ENCODE assay signal across 1 cellular context in the genomic region with DNA sequence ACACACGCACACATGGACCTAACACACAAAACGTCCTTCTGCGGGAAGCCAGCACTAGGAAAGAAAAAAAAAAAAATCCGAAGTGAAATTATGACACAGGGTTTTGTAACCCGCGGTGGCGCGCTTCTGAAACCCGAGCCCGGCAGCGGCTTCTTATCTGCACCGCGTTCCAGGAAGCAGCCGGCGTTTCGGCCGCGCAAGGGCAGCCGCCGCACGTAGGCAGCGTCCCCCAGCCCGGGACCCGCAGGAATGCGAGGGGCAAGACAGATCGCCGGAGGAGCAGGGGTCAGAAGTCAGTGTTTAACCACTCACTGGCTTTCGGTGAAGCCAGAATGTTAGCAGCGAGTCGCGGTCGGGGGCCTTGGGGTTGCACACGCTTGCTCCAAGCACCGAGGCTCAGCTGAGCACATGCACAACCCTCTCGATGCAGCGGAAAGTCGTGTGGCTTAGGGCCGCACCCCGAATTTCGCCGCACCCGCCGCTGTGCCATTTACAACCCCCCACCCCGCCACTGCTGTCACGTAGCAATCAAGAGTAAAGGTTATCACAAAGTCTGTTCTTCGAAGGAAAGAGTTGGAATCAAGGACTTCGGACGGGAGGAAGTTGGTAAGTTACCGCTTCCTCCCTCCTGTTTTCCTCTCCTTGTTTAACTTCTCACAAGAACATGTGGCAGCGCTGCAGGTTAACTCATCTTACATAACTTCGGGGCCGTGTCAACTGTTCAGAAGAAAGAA.
TF ChIP-seq lines count a peak whose summit lies in the region.

No MANE protein-coding gene starts in this region.

TF ChIP-seq in HepG2, 621 proteins besides CTCF, POLR2A, EP300 and RAD21 (continued from another document and continues in another):
- TF ChIP-seq, protein P1, sequence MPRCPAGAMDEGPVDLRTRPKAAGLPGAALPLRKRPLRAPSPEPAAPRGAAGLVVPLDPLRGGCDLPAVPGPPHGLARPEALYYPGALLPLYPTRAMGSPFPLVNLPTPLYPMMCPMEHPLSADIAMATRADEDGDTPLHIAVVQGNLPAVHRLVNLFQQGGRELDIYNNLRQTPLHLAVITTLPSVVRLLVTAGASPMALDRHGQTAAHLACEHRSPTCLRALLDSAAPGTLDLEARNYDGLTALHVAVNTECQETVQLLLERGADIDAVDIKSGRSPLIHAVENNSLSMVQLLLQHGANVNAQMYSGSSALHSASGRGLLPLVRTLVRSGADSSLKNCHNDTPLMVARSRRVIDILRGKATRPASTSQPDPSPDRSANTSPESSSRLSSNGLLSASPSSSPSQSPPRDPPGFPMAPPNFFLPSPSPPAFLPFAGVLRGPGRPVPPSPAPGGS (CRISPR knock-in tag; IDR thresholded peaks at IDR 0.05): 0 out of 2 replicates have a peak, but pooled peaks have one; percentile 39
- TF ChIP-seq CBX5 (CRISPR knock-in tag; IDR thresholded peaks at IDR 0.05; ENCODE audit: borderline replicate concordance) (peak; percentile 73; the same call in 1 of the 2 replicates), CBX2 (IDR thresholded peaks at IDR 0.05; ENCODE audit: low read depth, low read length) (no peak), CBX2 (CRISPR knock-in tag; IDR thresholded peaks at IDR 0.05; ENCODE audit: low read depth) (no peak), ZNF44 (CRISPR knock-in tag; IDR thresholded peaks at IDR 0.05) (no peak), KDM6A (CRISPR knock-in tag; IDR thresholded peaks at IDR 0.05; ENCODE audit: low read depth) (peak; percentile 37; the same call in 1 of the 2 replicates), ZNF563 (CRISPR knock-in tag; IDR thresholded peaks at IDR 0.05) (peak; percentile 96), ZNF879 (CRISPR knock-in tag; IDR thresholded peaks at IDR 0.05) (0 out of 2 replicates have a peak, but pooled peaks have one; percentile 61), SRSF4 (IDR thresholded peaks at IDR 0.05; ENCODE audit: low read depth, low read length, poor library complexity, severe bottlenecking) (peak; percentile 86), ZNF782 (CRISPR knock-in tag; IDR thresholded peaks at IDR 0.05; ENCODE audit: borderline replicate concordance) (peak; percentile 45; the same call in 1 of the 2 replicates), HNRNPK (IDR thresholded peaks at IDR 0.05; ENCODE audit: low read depth, low read length, poor library complexity, severe bottlenecking) (no peak), TSC22D2 (CRISPR knock-in tag; IDR thresholded peaks at IDR 0.05; ENCODE audit: borderline replicate concordance) (no peak), RFX3 (CRISPR knock-in tag; IDR thresholded peaks at IDR 0.05) (no peak), ZSCAN31 (CRISPR knock-in tag; IDR thresholded peaks at IDR 0.05; ENCODE audit: low read depth) (peak; percentile 81), ZNF629 (CRISPR knock-in tag; conservative IDR thresholded peaks at IDR 0.05) (peak; percentile 35; the same call in 1 of the 2 replicates), MEIS2 (CRISPR knock-in tag; IDR thresholded peaks at IDR 0.05) (peak; percentile 90), NCOA5 (CRISPR knock-in tag; IDR thresholded peaks at IDR 0.05) (peak; percentile 88; the same call in 1 of the 2 replicates), ZNF567 (CRISPR knock-in tag; IDR thresholded peaks at IDR 0.05; ENCODE audit: borderline replicate concordance) (no peak; the same call in 1 of the 2 replicates), NKX3-1 (CRISPR knock-in tag; IDR thresholded peaks at IDR 0.05) (peak; percentile 91), ZSCAN30 (CRISPR knock-in tag; IDR thresholded peaks at IDR 0.05) (peak; percentile 88; the same call in 1 of the 2 replicates), ZNF670 (CRISPR knock-in tag; IDR thresholded peaks at IDR 0.05; ENCODE audit: borderline replicate concordance) (peak; percentile 83), ZNF160 (CRISPR knock-in tag; IDR thresholded peaks at IDR 0.05) (no peak; the same call in none of the 2 replicates), EZH2 (conservative IDR thresholded peaks at IDR 0.05; ENCODE audit: low read depth, low read length) (no peak), AGO1 (IDR thresholded peaks at IDR 0.05; ENCODE audit: low read depth, low read length, poor library complexity, severe bottlenecking) (peak; percentile 65), BRCA1 (CRISPR knock-in tag; IDR thresholded peaks at IDR 0.05) (peak; percentile 91), KLF11 (CRISPR knock-in tag; IDR thresholded peaks at IDR 0.05) (peak; percentile 60; the same call in 1 of the 2 replicates), NFE2 (CRISPR knock-in tag; IDR thresholded peaks at IDR 0.05) (no peak), ZNF790 (CRISPR knock-in tag; IDR thresholded peaks at IDR 0.05; ENCODE audit: borderline replicate concordance) (peak; percentile 49; the same call in 1 of the 2 replicates), ZMYM3 (CRISPR knock-in tag; IDR thresholded peaks at IDR 0.05) (peak; percentile 31; the same call in 1 of the 2 replicates), ZNF30 (CRISPR knock-in tag; IDR thresholded peaks at IDR 0.05) (peak; percentile 37; the same call in 1 of the 2 replicates), ZNF225 (CRISPR knock-in tag; IDR thresholded peaks at IDR 0.05) (0 out of 2 replicates have a peak, but pooled peaks have one; percentile 25), ZFAT (CRISPR knock-in tag; conservative IDR thresholded peaks at IDR 0.05) (peak; percentile 94), FIP1L1 (IDR thresholded peaks at IDR 0.05; ENCODE audit: borderline replicate concordance, insufficient read depth, low read depth, low read length) (no peak)
- TF ChIP-seq, protein P2, sequence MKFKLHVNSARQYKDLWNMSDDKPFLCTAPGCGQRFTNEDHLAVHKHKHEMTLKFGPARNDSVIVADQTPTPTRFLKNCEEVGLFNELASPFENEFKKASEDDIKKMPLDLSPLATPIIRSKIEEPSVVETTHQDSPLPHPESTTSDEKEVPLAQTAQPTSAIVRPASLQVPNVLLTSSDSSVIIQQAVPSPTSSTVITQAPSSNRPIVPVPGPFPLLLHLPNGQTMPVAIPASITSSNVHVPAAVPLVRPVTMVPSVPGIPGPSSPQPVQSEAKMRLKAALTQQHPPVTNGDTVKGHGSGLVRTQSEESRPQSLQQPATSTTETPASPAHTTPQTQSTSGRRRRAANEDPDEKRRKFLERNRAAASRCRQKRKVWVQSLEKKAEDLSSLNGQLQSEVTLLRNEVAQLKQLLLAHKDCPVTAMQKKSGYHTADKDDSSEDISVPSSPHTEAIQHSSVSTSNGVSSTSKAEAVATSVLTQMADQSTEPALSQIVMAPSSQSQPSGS (CRISPR knock-in tag; IDR thresholded peaks at IDR 0.05): no peak; the same call in 1 of the 2 replicates
- TF ChIP-seq, protein P3, sequence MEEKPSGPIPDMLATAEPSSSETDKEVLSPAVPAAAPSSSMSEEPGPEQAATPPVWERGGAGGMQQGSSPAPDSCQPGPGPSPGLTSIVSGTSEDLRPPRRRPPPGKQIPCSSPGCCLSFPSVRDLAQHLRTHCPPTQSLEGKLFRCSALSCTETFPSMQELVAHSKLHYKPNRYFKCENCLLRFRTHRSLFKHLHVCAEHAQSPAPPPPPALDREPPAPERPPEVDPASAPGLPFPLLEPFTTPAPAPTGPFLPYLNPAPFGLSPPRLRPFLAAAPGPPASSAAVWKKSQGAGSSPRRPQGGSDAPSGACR (CRISPR knock-in tag; IDR thresholded peaks at IDR 0.05): peak; percentile 77
- TF ChIP-seq, protein P4, sequence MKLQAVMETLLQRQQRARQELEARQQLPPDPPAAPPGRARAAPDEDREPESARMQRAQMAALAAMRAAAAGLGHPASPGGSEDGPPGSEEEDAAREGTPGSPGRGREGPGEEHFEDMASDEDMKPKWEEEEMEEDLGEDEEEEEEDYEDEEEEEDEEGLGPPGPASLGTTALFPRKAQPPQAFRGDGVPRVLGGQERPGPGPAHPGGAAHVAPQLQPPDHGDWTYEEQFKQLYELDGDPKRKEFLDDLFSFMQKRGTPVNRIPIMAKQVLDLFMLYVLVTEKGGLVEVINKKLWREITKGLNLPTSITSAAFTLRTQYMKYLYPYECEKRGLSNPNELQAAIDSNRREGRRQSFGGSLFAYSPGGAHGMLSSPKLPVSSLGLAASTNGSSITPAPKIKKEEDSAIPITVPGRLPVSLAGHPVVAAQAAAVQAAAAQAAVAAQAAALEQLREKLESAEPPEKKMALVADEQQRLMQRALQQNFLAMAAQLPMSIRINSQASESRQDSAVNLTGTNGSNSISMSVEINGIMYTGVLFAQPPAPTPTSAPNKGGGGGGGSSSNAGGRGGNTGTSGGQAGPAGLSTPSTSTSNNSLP (IDR thresholded peaks at IDR 0.05; ENCODE audit: low read depth, low read length): no peak; the same call in 1 of the 2 replicates
- TF ChIP-seq, protein P5, sequence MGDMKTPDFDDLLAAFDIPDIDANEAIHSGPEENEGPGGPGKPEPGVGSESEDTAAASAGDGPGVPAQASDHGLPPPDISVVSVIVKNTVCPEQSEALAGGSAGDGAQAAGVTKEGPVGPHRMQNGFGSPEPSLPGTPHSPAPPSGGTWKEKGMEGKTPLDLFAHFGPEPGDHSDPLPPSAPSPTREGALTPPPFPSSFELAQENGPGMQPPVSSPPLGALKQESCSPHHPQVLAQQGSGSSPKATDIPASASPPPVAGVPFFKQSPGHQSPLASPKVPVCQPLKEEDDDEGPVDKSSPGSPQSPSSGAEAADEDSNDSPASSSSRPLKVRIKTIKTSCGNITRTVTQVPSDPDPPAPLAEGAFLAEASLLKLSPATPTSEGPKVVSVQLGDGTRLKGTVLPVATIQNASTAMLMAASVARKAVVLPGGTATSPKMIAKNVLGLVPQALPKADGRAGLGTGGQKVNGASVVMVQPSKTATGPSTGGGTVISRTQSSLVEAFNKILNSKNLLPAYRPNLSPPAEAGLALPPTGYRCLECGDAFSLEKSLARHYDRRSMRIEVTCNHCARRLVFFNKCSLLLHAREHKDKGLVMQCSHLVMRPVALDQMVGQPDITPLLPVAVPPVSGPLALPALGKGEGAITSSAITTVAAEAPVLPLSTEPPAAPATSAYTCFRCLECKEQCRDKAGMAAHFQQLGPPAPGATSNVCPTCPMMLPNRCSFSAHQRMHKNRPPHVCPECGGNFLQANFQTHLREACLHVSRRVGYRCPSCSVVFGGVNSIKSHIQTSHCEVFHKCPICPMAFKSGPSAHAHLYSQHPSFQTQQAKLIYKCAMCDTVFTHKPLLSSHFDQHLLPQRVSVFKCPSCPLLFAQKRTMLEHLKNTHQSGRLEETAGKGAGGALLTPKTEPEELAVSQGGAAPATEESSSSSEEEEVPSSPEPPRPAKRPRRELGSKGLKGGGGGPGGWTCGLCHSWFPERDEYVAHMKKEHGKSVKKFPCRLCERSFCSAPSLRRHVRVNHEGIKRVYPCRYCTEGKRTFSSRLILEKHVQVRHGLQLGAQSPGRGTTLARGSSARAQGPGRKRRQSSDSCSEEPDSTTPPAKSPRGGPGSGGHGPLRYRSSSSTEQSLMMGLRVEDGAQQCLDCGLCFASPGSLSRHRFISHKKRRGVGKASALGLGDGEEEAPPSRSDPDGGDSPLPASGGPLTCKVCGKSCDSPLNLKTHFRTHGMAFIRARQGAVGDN (CRISPR knock-in tag; IDR thresholded peaks at IDR 0.05): peak; percentile 98
- TF ChIP-seq, protein P6, sequence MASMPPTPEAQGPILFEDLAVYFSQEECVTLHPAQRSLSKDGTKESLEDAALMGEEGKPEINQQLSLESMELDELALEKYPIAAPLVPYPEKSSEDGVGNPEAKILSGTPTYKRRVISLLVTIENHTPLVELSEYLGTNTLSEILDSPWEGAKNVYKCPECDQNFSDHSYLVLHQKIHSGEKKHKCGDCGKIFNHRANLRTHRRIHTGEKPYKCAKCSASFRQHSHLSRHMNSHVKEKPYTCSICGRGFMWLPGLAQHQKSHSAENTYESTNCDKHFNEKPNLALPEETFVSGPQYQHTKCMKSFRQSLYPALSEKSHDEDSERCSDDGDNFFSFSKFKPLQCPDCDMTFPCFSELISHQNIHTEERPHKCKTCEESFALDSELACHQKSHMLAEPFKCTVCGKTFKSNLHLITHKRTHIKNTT (CRISPR knock-in tag; IDR thresholded peaks at IDR 0.05): no peak
- TF ChIP-seq, protein P7, sequence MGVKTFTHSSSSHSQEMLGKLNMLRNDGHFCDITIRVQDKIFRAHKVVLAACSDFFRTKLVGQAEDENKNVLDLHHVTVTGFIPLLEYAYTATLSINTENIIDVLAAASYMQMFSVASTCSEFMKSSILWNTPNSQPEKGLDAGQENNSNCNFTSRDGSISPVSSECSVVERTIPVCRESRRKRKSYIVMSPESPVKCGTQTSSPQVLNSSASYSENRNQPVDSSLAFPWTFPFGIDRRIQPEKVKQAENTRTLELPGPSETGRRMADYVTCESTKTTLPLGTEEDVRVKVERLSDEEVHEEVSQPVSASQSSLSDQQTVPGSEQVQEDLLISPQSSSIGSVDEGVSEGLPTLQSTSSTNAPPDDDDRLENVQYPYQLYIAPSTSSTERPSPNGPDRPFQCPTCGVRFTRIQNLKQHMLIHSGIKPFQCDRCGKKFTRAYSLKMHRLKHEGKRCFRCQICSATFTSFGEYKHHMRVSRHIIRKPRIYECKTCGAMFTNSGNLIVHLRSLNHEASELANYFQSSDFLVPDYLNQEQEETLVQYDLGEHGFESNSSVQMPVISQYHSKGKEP (CRISPR knock-in tag; IDR thresholded peaks at IDR 0.05): no peak; the same call in 1 of the 2 replicates
- TF ChIP-seq, protein P8, sequence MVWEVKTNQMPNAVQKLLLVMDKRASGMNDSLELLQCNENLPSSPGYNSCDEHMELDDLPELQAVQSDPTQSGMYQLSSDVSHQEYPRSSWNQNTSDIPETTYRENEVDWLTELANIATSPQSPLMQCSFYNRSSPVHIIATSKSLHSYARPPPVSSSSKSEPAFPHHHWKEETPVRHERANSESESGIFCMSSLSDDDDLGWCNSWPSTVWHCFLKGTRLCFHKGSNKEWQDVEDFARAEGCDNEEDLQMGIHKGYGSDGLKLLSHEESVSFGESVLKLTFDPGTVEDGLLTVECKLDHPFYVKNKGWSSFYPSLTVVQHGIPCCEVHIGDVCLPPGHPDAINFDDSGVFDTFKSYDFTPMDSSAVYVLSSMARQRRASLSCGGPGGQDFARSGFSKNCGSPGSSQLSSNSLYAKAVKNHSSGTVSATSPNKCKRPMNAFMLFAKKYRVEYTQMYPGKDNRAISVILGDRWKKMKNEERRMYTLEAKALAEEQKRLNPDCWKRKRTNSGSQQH (CRISPR knock-in tag; IDR thresholded peaks at IDR 0.05; ENCODE audit: low read depth): no peak; the same call in 1 of the 2 replicates
- TF ChIP-seq, protein P9, sequence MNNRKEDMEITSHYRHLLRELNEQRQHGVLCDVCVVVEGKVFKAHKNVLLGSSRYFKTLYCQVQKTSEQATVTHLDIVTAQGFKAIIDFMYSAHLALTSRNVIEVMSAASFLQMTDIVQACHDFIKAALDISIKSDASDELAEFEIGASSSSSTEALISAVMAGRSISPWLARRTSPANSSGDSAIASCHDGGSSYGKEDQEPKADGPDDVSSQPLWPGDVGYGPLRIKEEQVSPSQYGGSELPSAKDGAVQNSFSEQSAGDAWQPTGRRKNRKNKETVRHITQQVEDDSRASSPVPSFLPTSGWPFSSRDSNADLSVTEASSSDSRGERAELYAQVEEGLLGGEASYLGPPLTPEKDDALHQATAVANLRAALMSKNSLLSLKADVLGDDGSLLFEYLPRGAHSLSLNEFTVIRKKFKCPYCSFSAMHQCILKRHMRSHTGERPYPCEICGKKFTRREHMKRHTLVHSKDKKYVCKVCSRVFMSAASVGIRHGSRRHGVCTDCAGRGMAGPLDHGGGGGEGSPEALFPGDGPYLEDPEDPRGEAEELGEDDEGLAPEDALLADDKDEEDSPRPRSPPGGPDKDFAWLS (CRISPR knock-in tag; IDR thresholded peaks at IDR 0.05; ENCODE audit: borderline replicate concordance): 0 out of 2 replicates have a peak, but pooled peaks have one; percentile 12
